ENCODE assay signal across 8 cellular contexts in the genomic region with DNA sequence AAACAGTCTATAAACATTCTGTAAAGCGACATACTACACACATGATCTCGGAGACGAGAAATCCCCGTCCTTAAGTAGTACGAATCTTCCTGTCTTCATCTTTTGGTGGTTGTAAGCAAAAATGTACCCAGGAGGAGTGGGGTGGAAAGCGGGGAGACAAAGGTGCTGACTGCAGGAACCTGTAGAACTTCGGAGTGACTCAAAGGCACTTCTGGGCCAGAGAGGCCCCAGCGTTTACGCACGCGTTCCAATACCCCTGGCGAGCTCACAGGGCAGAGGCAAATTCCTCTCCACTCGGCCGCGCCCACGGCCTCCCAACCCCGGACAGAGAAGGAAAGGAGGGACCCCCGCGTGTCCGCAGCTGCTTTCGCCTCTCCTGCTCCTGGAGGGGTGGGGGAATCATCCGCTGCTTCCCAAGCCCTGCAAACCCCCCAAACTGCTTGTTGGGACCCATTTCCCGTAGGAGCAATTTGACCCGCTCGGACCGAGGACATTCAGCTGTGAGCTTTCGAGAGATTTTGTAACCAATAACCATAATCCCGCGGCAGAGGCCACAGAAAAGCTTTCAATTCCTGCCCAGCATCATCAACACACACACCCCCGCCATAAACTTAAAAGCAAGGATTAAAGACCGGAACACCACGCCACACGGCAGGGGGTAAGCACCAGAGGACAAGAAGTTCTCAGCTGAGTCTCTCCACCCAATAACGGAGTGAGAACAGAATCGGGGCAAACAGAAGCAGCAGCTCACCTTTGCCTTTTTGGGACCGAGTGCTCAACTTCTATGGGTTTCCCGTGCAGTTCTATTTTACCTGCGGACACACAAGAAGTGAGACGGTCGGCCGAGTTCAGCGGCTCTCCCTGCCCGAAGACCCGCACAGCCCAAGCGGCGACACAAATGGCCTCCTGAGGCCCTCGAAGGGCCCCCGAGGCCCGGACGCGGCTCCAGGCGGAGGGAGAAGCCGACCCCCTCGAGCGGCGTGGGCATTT. TPM values are rescaled to one million over a fixed set of nuclear protein-coding genes. Genes with fewer than 3 reads are reported as not detected.
DNase-seq lines count a peak whose midpoint lies in the region; ATAC-seq and TF ChIP-seq lines count a peak whose summit lies in the region.

No MANE protein-coding gene starts in this region.

- H3K4me2 ChIP-seq in trophoblast cell (ENCODE audit: low read length) = peak overlapping the region; percentile 98

- peak overlapping the region; percentile 82 for H4K91ac ChIP-seq in trophoblast cell (ENCODE audit: low read depth, low read length)

- H4K12ac ChIP-seq in trophoblast cell (ENCODE audit: low read depth, low read length) = peak overlapping the region; percentile 73

- H3K9me3 ChIP-seq in SJSA1 (replicated peaks) (peaks cover 3% of the 10 kb centered on the region; the same call in 1 of the 2 replicates), trophoblast cell (ENCODE audit: insufficient read depth, low read depth, low read length) (no peaks in the 10 kb centered on the region)

- peaks cover 37% of the 10 kb centered on the region for H3K4me1 Mint-ChIP-seq in endothelial cell (ENCODE audit: unreplicated experiment)

- peaks cover 45% of the 10 kb centered on the region for H3K79me1 ChIP-seq in trophoblast cell (ENCODE audit: low read length)

- H3K36me3 ChIP-seq in SJSA1 = peaks cover 26% of the 10 kb centered on the region
- no peaks in the 10 kb centered on the region for H3K36me3 ChIP-seq in trophoblast cell (ENCODE audit: control insufficient read depth in 1 of 2, insufficient read depth in 2 of 2, low read length in 2 of 2)

- H3K14ac ChIP-seq in trophoblast cell (ENCODE audit: low read length) = peak overlapping the region; percentile 95

- H3K9me3 Mint-ChIP-seq in endothelial cell (ENCODE audit: unreplicated experiment) = no peaks in the 10 kb centered on the region

- DNase-seq in DMS 273 treated with DMSO at 0.1 percent for 48 hours (lab: John Stamatoyannopoulos, UW) (peak; percentile 32), HCEC 1CT (peak; percentile 55), SJSA1 (ENCODE audit: low read depth in 1 of 2, low spot score in 2 of 2) (peak in 1 of 2 experiments; percentile 44), endothelial cell (ENCODE audit: low spot score) (peak; percentile 27), trophoblast cell (peak; percentile 59 to 74), OCI-M2 (lab: John Stamatoyannopoulos, UW; ENCODE audit: unreplicated experiment) (no peak), globus pallidus (ENCODE audit: low spot score) (no peak)

- peak overlapping the region; percentile 91 for H2BK5ac ChIP-seq in trophoblast cell (ENCODE audit: low read depth, low read length, poor library complexity)

- TF ChIP-seq CTCF in endothelial cell (IDR thresholded peaks at IDR 0.05; ENCODE audit: unreplicated experiment) = no peak

- H4K8ac ChIP-seq in trophoblast cell (ENCODE audit: low read depth, low read length) = peak overlapping the region; percentile 75

- peaks cover 31% of the 10 kb centered on the region for H3K79me2 ChIP-seq in trophoblast cell (ENCODE audit: control insufficient read depth, insufficient read depth, low read length, poor library complexity)

- peaks cover 11% of the 10 kb centered on the region for H3K36me3 Mint-ChIP-seq in endothelial cell (ENCODE audit: low read depth, unreplicated experiment)

- H3K27ac Mint-ChIP-seq in endothelial cell (ENCODE audit: unreplicated experiment) = peak overlapping the region; percentile 92

- H2BK120ac ChIP-seq in trophoblast cell (ENCODE audit: insufficient read depth, low read length, poor library complexity) = peak overlapping the region; percentile 84

- no peak for ATAC-seq in HG03565 (IDR thresholded peaks at IDR 0.05; ENCODE audit: unreplicated experiment)

- peak overlapping the region; percentile 29 for H3K23ac ChIP-seq in trophoblast cell (ENCODE audit: low read length)

- peaks cover 48% of the 10 kb centered on the region for H3K4me1 ChIP-seq in SJSA1 (replicated peaks)
- peaks cover 7% of the 10 kb centered on the region in 2 experiments for H3K4me1 ChIP-seq in trophoblast cell (ENCODE audit: control insufficient read depth in 1 of 2, insufficient read depth in 2 of 2, low read length in 2 of 2)

- peak overlapping the region; percentile 71 for H3K4ac ChIP-seq in trophoblast cell (ENCODE audit: low read depth, low read length)

- H2AFZ ChIP-seq in trophoblast cell (ENCODE audit: insufficient read depth, low read length, poor library complexity) = peak overlapping the region; percentile 44

- H3K18ac ChIP-seq in trophoblast cell (ENCODE audit: low read length) = peak overlapping the region; percentile 90

- H3K9ac ChIP-seq in trophoblast cell (ENCODE audit: low read length) = peak overlapping the region; percentile 90

- WGBS in trophoblast cell (ENCODE audit: extremely low coverage, insufficient coverage, insufficient read length) = no CpG with 5 or more reads among the region's 56 CpGs

- peak overlapping the region; percentile 93 for H2AK5ac ChIP-seq in trophoblast cell (ENCODE audit: low read length)

- peak overlapping the region; percentile 66 for H2BK12ac ChIP-seq in trophoblast cell (ENCODE audit: low read length)

- H3K27me3 ChIP-seq in SJSA1 (replicated peaks) (no peaks in the 10 kb centered on the region), trophoblast cell (ENCODE audit: insufficient read depth, low read length) (no peaks in the 10 kb centered on the region)

- peak overlapping the region; percentile 100 for H3K4me3 Mint-ChIP-seq in endothelial cell (ENCODE audit: unreplicated experiment)

- no peak overlapping the region for H3K27ac ChIP-seq in SJSA1
- peak overlapping the region; percentile 92 for H3K27ac ChIP-seq in trophoblast cell (ENCODE audit: low read depth, low read length)

- peaks cover 24% of the 10 kb centered on the region for H3K27me3 Mint-ChIP-seq in endothelial cell (ENCODE audit: unreplicated experiment)

- peak overlapping the region; percentile 78 for H3K4me3 ChIP-seq in SJSA1
- peak overlapping the region; percentile 87 for H3K4me3 ChIP-seq in trophoblast cell (ENCODE audit: low read depth, low read length)

RNA-seq across cellular contexts. Expression of gene IGF2BP3, which starts 2.3 kb away (rescaled TPM):
- total RNA-seq in SJSA1 (2014; rRNA removed; shearing (Covaris generic)) = 189 and 220 TPM in 2 replicates
- total RNA-seq in endothelial cell (ENCODE audit: unreplicated experiment) = 92.8 TPM
- polyA plus RNA-seq in trophoblast cell (2013) = 82.5 and 84.8 TPM in 2 replicates

Comparison
In these comparisons a context has a peak if more than half of its experiments do, and no peak if none do; other contexts are left out.
1. DNase-seq: peak in DMS 273 treated with DMSO at 0.1 percent for 48 hours (single experiment), HCEC 1CT (single experiment), endothelial cell (single experiment) and trophoblast cell (2 of 2); none in OCI-M2 (single experiment) and globus pallidus (single experiment).